ENCODE assay signal across 8 cellular contexts in the genomic region with DNA sequence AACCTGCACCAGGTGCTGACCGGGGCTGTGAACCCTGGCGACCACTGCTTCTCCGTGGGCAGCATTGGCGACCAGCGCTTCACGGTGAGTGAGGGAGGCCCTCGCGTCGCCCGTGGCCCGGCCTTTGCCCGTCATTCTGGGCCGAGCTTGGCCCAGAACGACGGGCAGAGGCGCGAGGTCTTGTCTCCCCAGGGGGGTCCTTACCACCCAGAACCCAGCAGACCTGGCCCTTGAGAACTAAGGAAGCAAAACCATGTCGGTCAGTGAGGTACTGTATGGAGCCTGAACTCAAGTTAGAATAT. TPM values are rescaled to one million over a fixed set of nuclear protein-coding genes. Genes with fewer than 3 reads are reported as not detected.
DNase-seq lines count a peak whose midpoint lies in the region; ATAC-seq, FAIRE-seq and TF ChIP-seq lines count a peak whose summit lies in the region.

No MANE protein-coding gene starts in this region.

- no peak for DNase-seq in A549 (ENCODE audit: low read depth in 1 of 2, low spot score in 1 of 2)
- peak; percentile 25 to 28 for DNase-seq in cardiac fibroblast (ENCODE audit: low read depth in 2 of 2)
- peak in 1 of 2 donors; percentile 90 for DNase-seq in vagina (ENCODE audit: extremely low spot score in 2 of 2)
- no peak for DNase-seq in HuH-7.5 (ENCODE audit: low spot score)
- no peak for DNase-seq in activated effector memory CD4-positive, alpha-beta T cell treated with Interleukin-2 at 50 U/mL for 16 hours

- peak overlapping the region; percentile 88 for H3K9ac ChIP-seq in HUES6 (ENCODE audit: low read length)

- H3K36me3 ChIP-seq in HUES6 (ENCODE audit: control insufficient read depth, insufficient read depth, low read length) (no peaks in the 10 kb centered on the region), mesodermal cell (ENCODE audit: control insufficient read depth, insufficient read depth, low read length) (no peaks in the 10 kb centered on the region), vagina (no peaks in the 10 kb centered on the region)

- ATAC-seq in A549 (no peak; a peak in 1 of 6 replicates), GM19023 (IDR thresholded peaks at IDR 0.05; ENCODE audit: unreplicated experiment) (peak; percentile 10)

- intact Hi-C loops in vagina (cut with DNase I), result no loop called here

- H3K27ac ChIP-seq in A549, result peak overlapping the region; percentile 83 to 92
- H3K27ac ChIP-seq in HUES6 (ENCODE audit: low read depth, low read length), result peak overlapping the region; percentile 81
- peak overlapping the region; percentile 97 for H3K27ac ChIP-seq in mesodermal cell (ENCODE audit: low read depth, low read length, severe bottlenecking)
- peak overlapping the region; percentile 94 for H3K27ac ChIP-seq in vagina

- H3K9me3 ChIP-seq in A549 (no peaks in the 10 kb centered on the region), HUES6 (ENCODE audit: control insufficient read depth, insufficient read depth, low read depth, low read length) (no peaks in the 10 kb centered on the region), mesodermal cell (ENCODE audit: control insufficient read depth, low read length) (no peaks in the 10 kb centered on the region), vagina (no peaks in the 10 kb centered on the region)

- TF ChIP-seq POLR2A in A549 (IDR thresholded peaks at IDR 0.05; ENCODE audit: low read length) (no peak), vagina (IDR thresholded peaks at IDR 0.05) (no peak)

- no peak for FAIRE-seq in A549 (lab: Jason Lieb, UNC)

- peak overlapping the region; percentile 86 for H3K4me2 ChIP-seq in A549

- H3K27me3 ChIP-seq in HUES6 (ENCODE audit: control insufficient read depth, insufficient read depth, low read length) (no peaks in the 10 kb centered on the region), vagina (no peaks in the 10 kb centered on the region)

- TF ChIP-seq EP300 in A549 (IDR thresholded peaks at IDR 0.05), result no peak

- POLR2A ChIA-PET in A549 (lab: Yijun Ruan, JAX), result interaction anchor here (1.2 to 1.9 kb wide), 10 partner anchors 9 to 263 kb away, joined by 3 to 20 read pairs (median 8); a partner anchor contains a TSS

- TF ChIP-seq CTCF in A549 (IDR thresholded peaks at IDR 0.05) (no peak), cardiac fibroblast (IDR thresholded peaks at IDR 0.05; ENCODE audit: low read depth, low read length) (no peak), vagina (IDR thresholded peaks at IDR 0.05) (no peak)

- H3K4me1 ChIP-seq in A549, result peaks cover 19% of the 10 kb centered on the region
- H3K4me1 ChIP-seq in HUES6 (ENCODE audit: control insufficient read depth, insufficient read depth, low read length), result peaks cover 21% of the 10 kb centered on the region
- H3K4me1 ChIP-seq in mesodermal cell (ENCODE audit: control insufficient read depth, insufficient read depth, low read length, poor library complexity, severe bottlenecking), result no peaks in the 10 kb centered on the region
- peaks cover 53% of the 10 kb centered on the region for H3K4me1 ChIP-seq in vagina

- no peak for TF ChIP-seq RAD21 in A549 (conservative IDR thresholded peaks at IDR 0.05 in 1 of 2, IDR thresholded peaks at IDR 0.05 in 1 of 2)

- H3K4me3 ChIP-seq in A549 (peak overlapping the region; percentile 74), HUES6 (ENCODE audit: low read depth, low read length) (peak overlapping the region; percentile 83), cardiac fibroblast (replicated peaks in 1 of 2; ENCODE audit: low read depth in 2 of 2, low read length in 2 of 2) (peak overlapping the region; percentile 98 to 99), mesodermal cell (ENCODE audit: extremely low read depth, insufficient read depth, low read length, poor library complexity, severe bottlenecking) (peak overlapping the region; percentile 81), vagina (peak overlapping the region; percentile 96 to 97)

- WGBS in A549 (ENCODE audit: missing lambda C conversion rate), result 0% methylated on average over 1 of the region's 18 CpGs
- 0 to 1% methylated on average over 8 to 11 of the region's 18 CpGs for WGBS in mesodermal cell (ENCODE audit: insufficient coverage in 2 of 2), 2 experiments

- CTCF ChIA-PET in A549 (lab: Yijun Ruan, JAX), result interaction anchor here (0.6 to 2.4 kb wide), 7 partner anchors 9 to 1822 kb away, joined by 3 to 10 read pairs (median 4); a partner anchor contains a TSS

TF ChIP-seq in A549, 52 proteins besides CTCF, POLR2A, EP300 and RAD21:
- 0 out of 5 replicates have a peak, but pooled peaks of 1 of the 2 experiments have one; percentile 3 for TF ChIP-seq JUN (IDR thresholded peaks at IDR 0.05)
- TF ChIP-seq HOXB13 (CRISPR knock-in tag; IDR thresholded peaks at IDR 0.05; ENCODE audit: low read depth), result no peak
- no peak for TF ChIP-seq CHD2 (IDR thresholded peaks at IDR 0.05; ENCODE audit: low read length, partially characterized antibody)
TF ChIP-seq in A549: peak in this region for 1.

RNA-seq across cellular contexts. Expression of a gene that starts 0.6 kb away (rescaled TPM):
- polyA plus RNA-seq in A549 (2011; rRNA removed) (23.6 and 28.8 TPM in 2 replicates), A549 (2017; fragmentation: RNase III; extraction: RNeasy Plus Mini Kit Qiagen cat#74134 plus additional on column Dnase treatment) (7.5 to 8.4 TPM (median 7.8 TPM) in 3 replicates)
- polyA plus RNA-seq in A549 (2012; cell fraction: cytosol; rRNA removed), result 4.1 TPM in 2 replicates
- 3.2 and 3.7 TPM in 2 replicates for polyA plus RNA-seq in A549 (2012; cell fraction: nucleus; rRNA removed)
- 35.4 and 37.2 TPM in 2 replicates for polyA minus RNA-seq in A549 (2011; rRNA and poly(A)+ RNA removed)
- 17.3 TPM for polyA plus RNA-seq in mesodermal cell (2013, experiment 1 of 2)
- 18.8 TPM for polyA plus RNA-seq in mesodermal cell (2013, experiment 2 of 2)
- 56.5 TPM for total RNA-seq in vagina

Comparison
In these comparisons a context has a peak if more than half of its experiments do, and no peak if none do; other contexts are left out.
1. DNase-seq: peak in cardiac fibroblast (2 of 2); none in A549 (0 of 2), HuH-7.5 (single experiment) and activated effector memory CD4-positive, alpha-beta T cell treated with Interleukin-2 at 50 U/mL for 16 hours (single experiment).
2. Peak in every context shown above with its lines, with median percentiles within 50 percentile points of each other: H3K27ac ChIP-seq and H3K4me3 ChIP-seq.